In the genomic region with DNA sequence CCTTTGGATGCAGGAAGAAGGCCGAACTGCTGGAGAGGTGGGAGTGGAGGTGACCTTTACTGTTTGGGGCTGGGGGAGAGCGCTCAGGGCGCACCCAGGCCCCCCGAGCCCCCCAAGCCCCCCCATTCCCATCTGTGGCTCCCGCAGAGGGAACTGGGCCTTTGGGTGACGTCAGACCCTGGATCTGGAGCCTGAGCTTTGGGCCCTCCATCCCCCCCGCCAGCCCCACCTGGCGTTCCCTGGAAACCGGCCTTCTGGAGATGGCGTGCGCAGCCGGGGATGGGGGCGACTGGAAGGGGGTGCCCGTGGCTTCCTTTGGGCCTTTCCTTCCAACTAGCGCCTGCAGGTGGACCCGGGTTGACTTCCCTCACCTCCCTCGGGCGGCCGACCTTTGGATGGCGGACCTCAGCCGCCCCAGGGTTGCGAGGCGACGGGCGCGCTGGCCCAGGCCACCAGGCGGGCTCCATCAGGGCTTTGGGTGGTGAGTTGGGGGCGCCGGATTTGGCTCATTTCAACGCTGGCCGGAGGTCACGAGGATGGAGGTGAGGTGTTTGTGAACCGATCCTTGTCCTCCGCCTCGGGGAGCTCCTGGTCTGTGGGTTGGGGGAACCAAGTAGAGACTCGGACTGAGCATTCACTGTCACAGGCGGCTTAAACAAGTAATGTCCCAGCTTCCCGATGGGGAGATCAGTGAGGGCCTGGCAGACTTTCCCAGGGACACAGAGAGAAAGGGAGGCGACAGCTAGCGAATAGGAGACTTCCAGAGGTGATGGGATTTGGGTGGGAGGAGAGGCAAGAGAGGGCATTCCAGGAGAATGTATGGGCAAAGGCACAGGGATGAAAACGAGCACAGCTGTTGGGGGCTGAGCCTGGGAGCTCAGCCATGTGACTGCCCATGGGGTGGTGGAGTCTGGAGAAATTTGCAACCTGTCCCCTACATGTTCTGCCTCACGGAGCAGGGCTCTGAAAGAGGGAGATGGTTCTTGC, we compare ENCODE assay signal across 8 cellular contexts. TPM values are rescaled to one million over a fixed set of nuclear protein-coding genes. Genes with fewer than 3 reads are reported as not detected.
DNase-seq lines count a peak whose midpoint lies in the region; ATAC-seq and TF ChIP-seq lines count a peak whose summit lies in the region.

No MANE protein-coding gene starts in this region.

- H3K27me3 Mint-ChIP-seq in stimulated activated naive CD8-positive, alpha-beta T cell treated with anti-CD3 and anti-CD28 coated beads, Interleukin-15, amount 100 ng/mL, for 72 hours: peaks cover 62% of the 10 kb centered on the region

- peaks cover 8% of the 10 kb centered on the region for H3K27me3 ChIP-seq in DOHH2 (ENCODE audit: control insufficient read depth, low read length)
- H3K27me3 ChIP-seq in kidney epithelial cell (ENCODE audit: control insufficient read depth, insufficient read depth, low read length): peaks cover 10% of the 10 kb centered on the region

- H3K27ac ChIP-seq in DOHH2 (ENCODE audit: low read depth, low read length): no peak overlapping the region

- peak; percentile 79 for DNase-seq in NCI-H1694 (lab: John Stamatoyannopoulos, UW)
- DNase-seq in astrocyte of the spinal cord (ENCODE audit: low read depth, low spot score): no peak
- DNase-seq in kidney epithelial cell (ENCODE audit: low read depth): no peak
- DNase-seq in stimulated activated naive CD8-positive, alpha-beta T cell treated with anti-CD3 and anti-CD28 coated beads, Interleukin-15, amount 100 ng/mL, for 72 hours: no peak
- no peak for DNase-seq in stimulated activated CD4-positive, alpha-beta T cell treated with anti-CD3 and anti-CD28 coated beads, Interleukin-2, amount 100 ng/mL, for 48 hours

- H3K4me1 Mint-ChIP-seq in stimulated activated naive CD8-positive, alpha-beta T cell treated with anti-CD3 and anti-CD28 coated beads, Interleukin-15, amount 100 ng/mL, for 72 hours: peaks cover 13% of the 10 kb centered on the region

- no peaks in the 10 kb centered on the region for H3K9me2 ChIP-seq in DOHH2 (replicated peaks; ENCODE audit: control insufficient read depth, low read length)

- H3K9me3 ChIP-seq in DOHH2 (ENCODE audit: control insufficient read depth, insufficient read depth, low read length): no peaks in the 10 kb centered on the region

- in situ Hi-C loops in astrocyte of the spinal cord (cut with HindIII; ENCODE audit: low sequenced_read_pairs): no loop called here

- TF ChIP-seq CTCF in DOHH2 (IDR thresholded peaks at IDR 0.05; ENCODE audit: low read depth, low read length, poor library complexity, severe bottlenecking) (no peak), astrocyte of the spinal cord (IDR thresholded peaks at IDR 0.05; ENCODE audit: low read depth, low read length) (no peak), kidney epithelial cell (IDR thresholded peaks at IDR 0.05; ENCODE audit: insufficient read depth, low read length, poor library complexity, severe bottlenecking) (no peak)

- no peaks in the 10 kb centered on the region for H3F3A ChIP-seq in DOHH2 (ENCODE audit: control insufficient read depth, insufficient read depth)

- H3K27ac Mint-ChIP-seq in stimulated activated naive CD8-positive, alpha-beta T cell treated with anti-CD3 and anti-CD28 coated beads, Interleukin-15, amount 100 ng/mL, for 72 hours: peak overlapping the region in 1 of 2 donors; percentile 9

- no peak for ATAC-seq in stimulated activated naive CD8-positive, alpha-beta T cell treated with anti-CD3 and anti-CD28 coated beads, Interleukin-15, amount 100 ng/mL, for 72 hours
- ATAC-seq in GM19463 (IDR thresholded peaks at IDR 0.05; ENCODE audit: unreplicated experiment) (no peak), HG03159 (IDR thresholded peaks at IDR 0.05; ENCODE audit: unreplicated experiment) (no peak)

- peak overlapping the region; percentile 93 for H3K4me2 ChIP-seq in DOHH2 (ENCODE audit: low read length)

- peaks cover 31% of the 10 kb centered on the region for H3K4me1 ChIP-seq in DOHH2 (ENCODE audit: control insufficient read depth, low read length)

- H3K9me3 Mint-ChIP-seq in stimulated activated naive CD8-positive, alpha-beta T cell treated with anti-CD3 and anti-CD28 coated beads, Interleukin-15, amount 100 ng/mL, for 72 hours: no peaks in the 10 kb centered on the region

- H3K4me3 ChIP-seq in DOHH2 (ENCODE audit: low read length): peak overlapping the region; percentile 81
- peak overlapping the region; percentile 61 for H3K4me3 ChIP-seq in astrocyte of the spinal cord (ENCODE audit: low read depth, low read length)
- peak overlapping the region; percentile 84 for H3K4me3 ChIP-seq in kidney epithelial cell (ENCODE audit: low read depth, low read length)

- H3K79me2 ChIP-seq in DOHH2 (ENCODE audit: control insufficient read depth, low read length): no peaks in the 10 kb centered on the region

- peak overlapping the region; percentile 70 to 81 for H3K4me3 Mint-ChIP-seq in stimulated activated naive CD8-positive, alpha-beta T cell treated with anti-CD3 and anti-CD28 coated beads, Interleukin-15, amount 100 ng/mL, for 72 hours

- H3K36me3 ChIP-seq in DOHH2 (ENCODE audit: control insufficient read depth, low read length) (no peaks in the 10 kb centered on the region), kidney epithelial cell (ENCODE audit: control insufficient read depth, insufficient read depth, low read length) (no peaks in the 10 kb centered on the region)

- H4K20me1 ChIP-seq in DOHH2 (ENCODE audit: control insufficient read depth, insufficient read depth, low read depth, low read length): no peaks in the 10 kb centered on the region; the same call in 1 of the 2 replicates

RNA-seq across cellular contexts. Expression of a gene that starts 0.7 kb away (rescaled TPM):
- total RNA-seq in kidney epithelial cell: 13.9 and 15.4 TPM in 2 replicates

RNA-seq across cellular contexts. Expression of a gene that starts 27.3 kb away (rescaled TPM):
- 20.1 and 25.9 TPM in 2 replicates for total RNA-seq in kidney epithelial cell

RNA-seq across cellular contexts. Expression of a gene that starts 39.5 kb away (rescaled TPM):
- total RNA-seq in kidney epithelial cell: 9.6 and 12.8 TPM in 2 replicates

RNA-seq across cellular contexts. Expression of a gene that starts 58.2 kb away (rescaled TPM):
- 132 and 136 TPM in 2 replicates for total RNA-seq in kidney epithelial cell
